Comparison of ENCODE assay signal across 8 cellular contexts in the genomic region with DNA sequence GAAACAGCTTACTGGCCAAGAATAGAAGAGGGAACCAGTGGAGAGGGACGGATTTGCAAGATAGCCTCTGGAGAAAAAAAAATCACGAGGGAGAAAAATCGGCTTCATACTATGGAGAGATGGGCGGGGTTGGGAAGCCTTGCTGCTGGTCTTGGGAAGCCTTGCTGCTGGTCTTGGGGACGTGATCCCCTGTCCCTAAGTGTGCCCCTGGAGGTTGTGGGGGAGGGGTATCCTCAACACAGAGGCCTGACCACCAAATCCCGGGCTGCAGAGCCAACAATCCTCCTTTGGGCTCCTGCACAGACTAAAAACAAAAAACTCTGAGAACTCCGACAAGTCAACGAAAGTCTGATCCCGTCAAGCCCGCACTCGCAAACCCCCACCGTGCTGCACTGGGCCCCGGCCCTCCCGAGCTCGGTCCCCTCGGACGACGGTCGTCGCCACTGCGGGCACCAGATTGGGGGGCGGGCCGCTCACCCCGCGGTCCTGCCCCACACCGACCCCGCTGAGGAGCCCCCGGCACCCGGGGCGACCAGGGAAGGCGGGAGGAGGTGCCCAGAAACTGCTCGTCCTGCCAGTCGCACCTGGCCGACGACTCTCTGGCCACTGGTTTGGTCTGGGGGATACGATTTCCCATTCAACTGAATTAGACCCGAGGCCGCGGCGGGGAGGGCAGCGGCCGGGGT. TPM values are rescaled to one million over a fixed set of nuclear protein-coding genes. Genes with fewer than 3 reads are reported as not detected.
A peak's percentile ranks its signal among the peaks of the same experiment; 100 is the strongest.
DNase-seq lines count a peak whose midpoint lies in the region; ATAC-seq and TF ChIP-seq lines count a peak whose summit lies in the region.

No MANE protein-coding gene starts in this region.

- ATAC-seq in HG02852 (IDR thresholded peaks at IDR 0.05; ENCODE audit: unreplicated experiment) (peak; percentile 6), T-cell (replicated peaks in 1 of 4) (no peak), GM18870 (IDR thresholded peaks at IDR 0.05; ENCODE audit: unreplicated experiment) (no peak)
- peak in 1 of 2 donors; percentile 31 for ATAC-seq in naive thymus-derived CD8-positive, alpha-beta T cell

- peak overlapping the region; percentile 56 to 91 (median 73) for H3K4me3 ChIP-seq in esophagus squamous epithelium

- TF ChIP-seq POLR2A in esophagus squamous epithelium (IDR thresholded peaks at IDR 0.05): no peak

- H3K36me3 Mint-ChIP-seq in T-cell: no peaks in the 10 kb centered on the region
- H3K36me3 Mint-ChIP-seq in naive thymus-derived CD8-positive, alpha-beta T cell: no peaks in the 10 kb centered on the region

- intact Hi-C loops in esophagus squamous epithelium (cut with DNase I): loop anchor here (10.0 kb wide), 1 partner anchor 175 kb away; no protein-coding TSS in a partner anchor

- H3K4me3 Mint-ChIP-seq in T-cell: peak overlapping the region; percentile 59 to 66 (median 61)
- peak overlapping the region; percentile 56 to 86 (median 74) for H3K4me3 Mint-ChIP-seq in naive thymus-derived CD8-positive, alpha-beta T cell

- peaks cover 0 to 27% (median 0%) of the 10 kb centered on the region in 4 donors for H3K27me3 ChIP-seq in esophagus squamous epithelium

- POLR2A ChIA-PET in T-cell (lab: Charles Lee): no interaction called here
- POLR2A ChIA-PET in naive thymus-derived CD8-positive, alpha-beta T cell (lab: Charles Lee): interaction anchor here (2.4 kb wide), 1 partner anchor 260 kb away, joined by 7 read pairs; a partner anchor contains a TSS

- CTCF ChIA-PET in T-cell (lab: Charles Lee): interaction anchor here (0.6 to 0.7 kb wide), 3 partner anchors 12 to 115 kb away, joined by 3 read pairs; no protein-coding TSS in a partner anchor

- no peaks in the 10 kb centered on the region for H3K36me3 ChIP-seq in esophagus squamous epithelium

- no peak for TF ChIP-seq CTCF in GM10266 (IDR thresholded peaks at IDR 0.05; ENCODE audit: control insufficient read depth, insufficient read depth, low read depth, missing control alignments)
- TF ChIP-seq CTCF in esophagus squamous epithelium (IDR thresholded peaks at IDR 0.05): no peak

- H3K4me1 Mint-ChIP-seq in T-cell: peaks cover 4 to 15% (median 5%) of the 10 kb centered on the region in 3 donors
- peaks cover 0 to 14% (median 5%) of the 10 kb centered on the region in 4 donors for H3K4me1 Mint-ChIP-seq in naive thymus-derived CD8-positive, alpha-beta T cell

- 5% methylated on average over 7 to 10 of the region's 42 CpGs for WGBS in esophagus squamous epithelium, 2 donors

- no peaks in the 10 kb centered on the region for H3K9me3 ChIP-seq in esophagus squamous epithelium

- peaks cover 39 to 40% of the 10 kb centered on the region in 2 donors for H3K27me3 Mint-ChIP-seq in T-cell
- peaks cover 25 to 56% (median 51%) of the 10 kb centered on the region in 5 donors for H3K27me3 Mint-ChIP-seq in naive thymus-derived CD8-positive, alpha-beta T cell

- DNase-seq in GM10266 (ENCODE audit: extremely low spot score) (peak; percentile 23), T-cell (peak in 4 of 34 experiments; percentile 1 to 13 (median 4)), esophagus squamous epithelium (lab: John Stamatoyannopoulos, UW) (no peak), NCI-H2029 (lab: John Stamatoyannopoulos, UW) (no peak), NCI-H226 (no peak)
- peak in 4 of 10 donors; percentile 6 to 19 (median 18) for DNase-seq in naive thymus-derived CD8-positive, alpha-beta T cell

- peaks cover 0 to 29% (median 3%) of the 10 kb centered on the region in 3 donors for H3K4me1 ChIP-seq in esophagus squamous epithelium

- H3K27ac ChIP-seq in esophagus squamous epithelium: peak overlapping the region; percentile 79 to 92 (median 87)

- H3K27ac Mint-ChIP-seq in T-cell: no peak overlapping the region
- no peak overlapping the region for H3K27ac Mint-ChIP-seq in naive thymus-derived CD8-positive, alpha-beta T cell

- H3K9me3 Mint-ChIP-seq in T-cell: no peaks in the 10 kb centered on the region
- no peaks in the 10 kb centered on the region for H3K9me3 Mint-ChIP-seq in naive thymus-derived CD8-positive, alpha-beta T cell

RNA-seq across cellular contexts. Expression of a gene that starts 0.7 kb away (rescaled TPM):
- total RNA-seq in T-cell (under 1 TPM; 0.33 to 0.73 (median 0.57) TPM), esophagus squamous epithelium (10 to 100 TPM; 18.3 to 33.0 (median 28.2) TPM)
- under 1 TPM in 1 of 2 experiments, not detected in 1; 0.16 TPM for total RNA-seq in naive thymus-derived CD8-positive, alpha-beta T cell
- under 1 TPM in 1 of 3 donors, not detected in 2; 0.15 TPM for polyA plus RNA-seq in naive thymus-derived CD8-positive, alpha-beta T cell

Comparison
In these comparisons a context has a peak if more than half of its experiments do, and no peak if none do; other contexts are left out.
1. RNA of a gene that starts 0.7 kb away (total RNA-seq): 18.3 to 33.0 TPM in esophagus squamous epithelium; 0.33 to 0.73 TPM in T-cell and 0.16 TPM in naive thymus-derived CD8-positive, alpha-beta T cell; every median in the first group is over 10 times any median in the second.